ENCODE assay signal across 22 cellular contexts in the genomic region with DNA sequence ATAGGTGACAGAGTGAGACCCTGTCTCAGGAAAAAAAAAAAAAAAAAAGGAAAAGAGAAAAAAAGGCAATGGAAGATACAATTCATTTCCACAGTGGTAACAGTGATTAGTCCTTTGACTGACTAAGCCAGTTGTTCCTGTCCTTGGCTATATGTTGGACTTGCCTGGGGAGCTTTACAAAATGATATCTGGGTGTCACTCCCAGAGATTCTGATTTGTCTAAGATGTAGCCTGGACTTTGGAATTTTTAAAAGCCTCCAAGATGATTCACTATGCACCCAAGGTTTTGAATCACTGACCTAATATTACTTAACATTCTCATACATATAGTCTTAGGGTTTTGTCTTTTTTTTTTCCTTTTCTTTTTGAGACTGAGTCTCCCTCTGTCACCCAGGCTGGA.
"Had no signal": no experiment of that assay in that cellular context is flagged by ENCODE, and none has a peak within 500 bp of the region (broad histone marks: within the 10 kb centered on the region; RNA-seq: fewer than 3 reads in every experiment).

No MANE protein-coding gene starts in this region.

- ATAC-seq: activated T-helper 17 cell treated with anti-CD3 and anti-CD28 coated beads, Interleukin-2, amount 50 U/mL, for 72 hours; naive thymus-derived CD8-positive, alpha-beta T cell; T-cell had no signal

- H3K4me2 ChIP-seq: hepatocyte had no signal

- H3K79me2 ChIP-seq: hepatocyte had no signal

- H3K4me1 ChIP-seq: adrenal gland, esophagus muscularis mucosa, left ventricle myocardium inferior, tibial nerve had no signal

- FAIRE-seq: colon, kidney had no signal

- H3K27ac ChIP-seq: adrenal gland, esophagus muscularis mucosa, hepatocyte, left ventricle myocardium inferior, tibial nerve had no signal

- H3K4me3 ChIP-seq: adrenal gland, esophagus muscularis mucosa, hepatocyte, left ventricle myocardium inferior, tibial nerve had no signal

- H3K27me3 ChIP-seq: adrenal gland, esophagus muscularis mucosa, hepatocyte, tibial nerve had no signal

- H2AFZ ChIP-seq: hepatocyte had no signal

- DNase-seq: activated CD4-positive, alpha-beta T cell treated with anti-CD3 and anti-CD28 coated beads, Interleukin-2, amount 50 U/mL, for 4 hours; activated CD4-positive, CD25-positive, alpha-beta regulatory T cell treated with anti-CD3 and anti-CD28 coated beads, Interleukin-2, amount 50 U/mL, for 72 hours; activated naive CD4-positive, alpha-beta T cell treated with Interleukin-2 at 50 U/mL for 16 hours; adrenal gland; caudate nucleus; kidney; left ventricle myocardium inferior; mesenchymal stem cell; naive thymus-derived CD8-positive, alpha-beta T cell; nucleus accumbens; posterior cingulate gyrus; stimulated activated CD4-positive, alpha-beta T cell treated with anti-CD3 and anti-CD28 coated beads, Interleukin-15, amount 100 ng/mL, for 24 hours; stimulated activated CD4-positive, alpha-beta T cell treated with anti-CD3 and anti-CD28 coated beads, Interleukin-4, amount 100 ng/mL, for 24 hours; stimulated activated naive CD4-positive, alpha-beta T cell treated with Interleukin-2 at 50 U/mL for 16 hours; substantia nigra; T-cell; T-helper 9 cell had no signal

- H3K9me3 ChIP-seq: adrenal gland, esophagus muscularis mucosa, left ventricle myocardium inferior, tibial nerve had no signal
